Comparison of ENCODE assay signal across 27 cellular contexts in the genomic region with DNA sequence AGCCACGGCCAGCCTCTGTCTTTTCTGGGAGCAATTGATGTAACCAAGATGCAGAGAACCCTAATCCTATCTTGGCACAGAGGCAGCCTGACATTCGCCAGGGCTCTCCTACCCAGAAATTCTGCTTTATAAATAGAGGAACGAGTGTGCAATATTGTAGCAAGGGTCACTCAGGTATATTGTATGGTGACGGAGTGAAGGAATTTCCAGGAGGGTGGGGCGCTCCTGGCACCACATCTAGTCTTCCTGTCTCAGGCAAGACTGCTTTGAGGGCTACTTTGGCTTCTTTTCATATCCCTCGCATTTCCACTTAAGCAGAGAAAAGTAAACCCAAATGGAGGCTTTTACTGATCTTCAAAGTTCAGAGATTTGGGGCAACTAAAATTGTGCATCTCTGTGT.
"Had no signal": no experiment of that assay in that cellular context is flagged by ENCODE, and none has a peak within 500 bp of the region (broad histone marks: within the 10 kb centered on the region; RNA-seq: fewer than 3 reads in every experiment).

No MANE protein-coding gene starts in this region.

- H3K27me3 ChIP-seq: adrenal gland, body of pancreas, esophagus squamous epithelium, gastroesophageal sphincter had no signal

- H3K4me1 ChIP-seq: adrenal gland, body of pancreas, esophagus squamous epithelium, gastroesophageal sphincter had no signal

- DNase-seq: activated CD4-positive, alpha-beta memory T cell treated with anti-CD3 and anti-CD28 coated beads, Interleukin-2, amount 10 ng/mL, durations not matched to agents 7 days and 5 days; activated CD4-positive, alpha-beta T cell treated with anti-CD3 and anti-CD28 coated beads for 36 hours; activated CD4-positive, alpha-beta T cell treated with anti-CD3 and anti-CD28 coated beads, Interleukin-2, amount 10 ng/mL, durations not matched to agents 24 days and 14 days; activated CD4-positive, CD25-positive, alpha-beta regulatory T cell; activated CD4-positive, CD25-positive, alpha-beta regulatory T cell treated with anti-CD3 and anti-CD28 coated beads, Interleukin-2, amount 50 U/mL, for 72 hours; activated CD8-positive, alpha-beta memory T cell treated with anti-CD3 and anti-CD28 coated beads, Interleukin-2, amount 50 U/mL, for 48 hours; activated effector memory CD4-positive, alpha-beta T cell treated with Interleukin-2 at 50 U/mL for 16 hours; activated gamma-delta T cell treated with Interleukin-2 at 50 U/mL for 16 hours; activated naive CD4-positive, alpha-beta T cell treated with anti-CD3 and anti-CD28 coated beads for 36 hours; activated naive CD8-positive, alpha-beta T cell treated with anti-CD3 and anti-CD28 coated beads for 36 hours; activated naive CD8-positive, alpha-beta T cell treated with anti-CD3 and anti-CD28 coated beads, Interleukin-2, amount 50 U/mL, for 24 hours; activated T-cell treated with anti-CD3 and anti-CD28 coated beads for 4 hours; activated T-cell treated with anti-CD3 and anti-CD28 coated beads, Interleukin-2, amount 50 U/mL, for 24 hours; adrenal gland; amygdala; aorta; body of pancreas; dorsolateral prefrontal cortex; effector memory CD4-positive, alpha-beta T cell; endodermal cell; erythroblast; esophagus squamous epithelium; foreskin melanocyte; T-helper 2 cell had no signal

- H3K4me3 ChIP-seq: adrenal gland, body of pancreas, coronary artery, dorsolateral prefrontal cortex, esophagus squamous epithelium, gastroesophageal sphincter had no signal

- H3K9me3 ChIP-seq: adrenal gland, body of pancreas, esophagus squamous epithelium had no signal

- ATAC-seq: activated CD4-positive, alpha-beta T cell treated with anti-CD3 and anti-CD28 coated beads for 36 hours; activated naive CD8-positive, alpha-beta T cell treated with anti-CD3 and anti-CD28 coated beads, Interleukin-2, amount 50 U/mL, for 24 hours; activated T-helper 17 cell treated with anti-CD3 and anti-CD28 coated beads, Interleukin-2, amount 50 U/mL, for 72 hours; body of pancreas; gastroesophageal sphincter had no signal

- H3K27ac ChIP-seq: adrenal gland, body of pancreas, coronary artery, dorsolateral prefrontal cortex, esophagus squamous epithelium, gastroesophageal sphincter had no signal

- H3K36me3 ChIP-seq: adrenal gland, esophagus squamous epithelium, gastroesophageal sphincter had no signal
